8 cellular contexts compared by ENCODE assay signal in the genomic region with DNA sequence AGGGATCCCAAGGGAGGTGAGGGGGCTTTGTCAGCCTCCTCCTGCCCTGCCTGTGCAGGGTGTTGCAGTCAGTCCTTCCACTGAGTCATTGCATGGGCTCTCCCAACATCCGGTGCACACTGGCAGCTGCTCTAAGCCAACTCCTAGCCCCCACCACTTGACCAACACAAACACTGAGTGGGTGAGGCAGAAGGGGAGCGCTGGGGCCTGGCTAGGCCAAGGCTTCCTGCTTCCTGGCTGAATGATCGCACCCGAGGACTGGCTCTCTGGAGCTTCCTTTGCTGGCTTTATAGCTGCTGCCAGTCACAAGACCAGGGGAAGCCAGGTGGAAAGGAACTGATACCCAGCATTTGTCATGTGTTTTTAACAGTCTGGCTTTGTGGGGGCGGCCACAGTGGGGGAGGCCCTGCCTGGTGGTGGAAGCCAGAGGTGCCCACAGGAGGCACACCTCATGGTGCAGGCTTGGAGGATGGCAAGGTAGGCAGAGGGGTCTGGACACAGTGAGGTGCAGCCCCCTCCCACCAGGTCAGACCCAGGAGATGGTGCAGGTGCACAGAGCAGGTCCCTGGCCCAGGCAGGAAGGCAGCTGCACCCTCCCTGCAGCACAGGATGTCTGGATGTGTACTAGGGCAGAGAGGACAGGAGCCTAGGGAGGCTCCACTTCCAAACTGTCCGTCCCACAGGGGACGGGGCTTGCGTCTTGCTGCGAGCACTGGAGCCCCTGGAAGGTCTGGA. TPM values are rescaled to one million over a fixed set of nuclear protein-coding genes. Genes with fewer than 3 reads are reported as not detected.
DNase-seq lines count a peak whose midpoint lies in the region; ATAC-seq lines count a peak whose summit lies in the region.

No MANE protein-coding gene starts in this region.

- peak; percentile 75 for ATAC-seq in GM19463 (IDR thresholded peaks at IDR 0.05; ENCODE audit: unreplicated experiment)

- peak overlapping the region; percentile 30 for H3K27ac ChIP-seq in substantia nigra (ENCODE audit: low read depth, low read length, poor library complexity, severe bottlenecking)

- DNase-seq in CD1c-positive myeloid dendritic cell (ENCODE audit: extremely low spot score): peak; percentile 90
- peak; percentile 47 to 53 for DNase-seq in Kasumi-1 (lab: John Stamatoyannopoulos, UW)
- peak; percentile 55 for DNase-seq in activated CD4-positive, CD25-positive, alpha-beta regulatory T cell treated with anti-CD3 and anti-CD28 coated beads, Interleukin-2, amount 50 U/mL, for 72 hours
- peak; percentile 90 to 98 for DNase-seq in dermis microvascular lymphatic vessel endothelial cell (ENCODE audit: low read depth in 2 of 2)
- peak; percentile 98 for DNase-seq in myocyte (ENCODE audit: low read depth)
- peak in 6 of 49 donors; percentile 24 to 60 (median 40) for DNase-seq in substantia nigra (lab: John Stamatoyannopoulos, UW)
- DNase-seq in NK-92 (lab: John Stamatoyannopoulos, UW; ENCODE audit: unreplicated experiment): no peak

RNA-seq across cellular contexts. Expression of a gene that starts 6.9 kb away (rescaled TPM):
- total RNA-seq in dermis microvascular lymphatic vessel endothelial cell (187 and 208 TPM in 2 replicates), myocyte (162 and 168 TPM in 2 replicates)
- 103 TPM for polyA plus RNA-seq in myocyte (2012)

RNA-seq across cellular contexts. Expression of a gene that starts 12.5 kb away (rescaled TPM):
- total RNA-seq in dermis microvascular lymphatic vessel endothelial cell (14.5 and 22.6 TPM in 2 replicates), myocyte (92.1 and 103 TPM in 2 replicates)
- 101 TPM for polyA plus RNA-seq in myocyte (2012)

RNA-seq across cellular contexts. Expression of a gene that starts 31.3 kb away (rescaled TPM):
- total RNA-seq in dermis microvascular lymphatic vessel endothelial cell (15.6 and 27.1 TPM in 2 replicates), myocyte (16.9 and 24.1 TPM in 2 replicates)
- 40.1 TPM for polyA plus RNA-seq in myocyte (2012)

RNA-seq across cellular contexts. Expression of a gene that starts 31.5 kb away (rescaled TPM):
- total RNA-seq in dermis microvascular lymphatic vessel endothelial cell (4.9 and 5.7 TPM in 2 replicates), myocyte (3.3 and 3.8 TPM in 2 replicates)
- polyA plus RNA-seq in myocyte (2012): 15.6 TPM

RNA-seq across cellular contexts. Expression of a gene that starts 53.6 kb away (rescaled TPM):
- 3.2 and 8.0 TPM in 2 replicates for total RNA-seq in dermis microvascular lymphatic vessel endothelial cell
- total RNA-seq in myocyte: 10.4 and 11.2 TPM in 2 replicates
- 41.0 TPM for polyA plus RNA-seq in myocyte (2012)
